In genomic region chr14:25698111-25698510, GRCh38 we compare ENCODE assay signal across 28 cellular contexts.
"Had no signal": no experiment of that assay in that cellular context is flagged by ENCODE, and none has a peak within 500 bp of the region (broad histone marks: within the 10 kb centered on the region; RNA-seq: fewer than 3 reads in every experiment).

No MANE protein-coding gene starts in this region.

- H3K27me3 ChIP-seq: colonic mucosa, esophagus squamous epithelium, gastrocnemius medialis, heart right ventricle, left lung had no signal

- H3K4me3 ChIP-seq: colonic mucosa, esophagus squamous epithelium, gastrocnemius medialis, heart right ventricle, left lung, lower lobe of right lung, mucosa of descending colon had no signal

- H3K27ac Mint-ChIP-seq: dendritic cell treated with granulocyte-macrophage colony-stimulating factor and Interleukin-4, amounts not matched to agents 40 ng/mL and 50 ng/mL, for 4 days; effector memory CD8-positive, alpha-beta T cell; endodermal cell; mesothelial cell of epicardium; naive B cell had no signal

- H3K36me3 Mint-ChIP-seq: mesothelial cell of epicardium, naive B cell had no signal

- ATAC-seq: effector memory CD8-positive, alpha-beta T cell; esophagus mucosa; gastrocnemius medialis; heart right ventricle; left cardiac atrium; left lung; left ventricle myocardium superior; lower lobe of right lung; mucosa of descending colon had no signal

- DNase-seq: colonic mucosa; cortex of kidney; effector CD8-positive, alpha-beta T cell; effector memory CD8-positive, alpha-beta T cell; endodermal cell; erythroblast; esophagus squamous epithelium; foreskin fibroblast; foreskin melanocyte; gastrocnemius medialis; glutamatergic neuron; head of caudate nucleus; heart right ventricle; hippocampal formation; left cardiac atrium; left lung; left ventricle myocardium superior; lower lobe of right lung; mesenchymal stem cell; mucosa of descending colon; naive B cell had no signal

- H3K36me3 ChIP-seq: colonic mucosa, esophagus squamous epithelium, gastrocnemius medialis, heart right ventricle, left lung, lower lobe of right lung had no signal

- H3K9me3 Mint-ChIP-seq: dendritic cell treated with granulocyte-macrophage colony-stimulating factor and Interleukin-4, amounts not matched to agents 40 ng/mL and 50 ng/mL, for 4 days; endodermal cell; mesothelial cell of epicardium had no signal

- FAIRE-seq: endometrium, islet of Langerhans, keratinocyte had no signal

- H3K4me1 ChIP-seq: colonic mucosa, esophagus squamous epithelium, gastrocnemius medialis, heart right ventricle, left lung, lower lobe of right lung had no signal

- H3K27ac ChIP-seq: colonic mucosa, epithelial cell of prostate, esophagus squamous epithelium, gastrocnemius medialis, heart right ventricle, left lung, lower lobe of right lung had no signal

- H3K4me1 Mint-ChIP-seq: endodermal cell, mesothelial cell of epicardium, naive B cell had no signal

- H3K27me3 Mint-ChIP-seq: dendritic cell treated with granulocyte-macrophage colony-stimulating factor and Interleukin-4, amounts not matched to agents 40 ng/mL and 50 ng/mL, for 4 days; effector memory CD8-positive, alpha-beta T cell; naive B cell had no signal

- H3K4me3 Mint-ChIP-seq: dendritic cell treated with granulocyte-macrophage colony-stimulating factor and Interleukin-4, amounts not matched to agents 40 ng/mL and 50 ng/mL, for 4 days; effector memory CD8-positive, alpha-beta T cell; endodermal cell; mesothelial cell of epicardium; naive B cell had no signal

- H3K9me3 ChIP-seq: colonic mucosa, esophagus squamous epithelium, gastrocnemius medialis, heart right ventricle, left lung, lower lobe of right lung, mucosa of descending colon had no signal
